27 cellular contexts compared by ENCODE assay signal in genomic region chr9:113176748-113177147, GRCh38.
"Had no signal": no experiment of that assay in that cellular context is flagged by ENCODE, and none has a peak within 500 bp of the region (broad histone marks: within the 10 kb centered on the region; RNA-seq: fewer than 3 reads in every experiment).

No MANE protein-coding gene starts in this region.

- H3K27ac Mint-ChIP-seq: effector memory CD8-positive, alpha-beta T cell; naive thymus-derived CD8-positive, alpha-beta T cell; nephron progenitor cell; stimulated activated memory B cell treated with anti-CD40 and anti-IgM and Interleukin-4, amounts not matched to agents 10 μg/mL and 1 μg/mL and 100 μg/mL, for 72 hours had no signal

- H3K4me1 ChIP-seq: gastrocnemius medialis, psoas muscle, spleen, testis, tibial artery, upper lobe of left lung, uterus had no signal

- H3K9me3 ChIP-seq: gastrocnemius medialis, ovary, psoas muscle, testis, tibial artery, upper lobe of left lung, uterus had no signal

- ATAC-seq: effector memory CD8-positive, alpha-beta T cell; gastrocnemius medialis; left lobe of liver; naive thymus-derived CD8-positive, alpha-beta T cell; psoas muscle; right cardiac atrium; stimulated activated memory B cell treated with anti-CD40 and anti-IgM and Interleukin-4, amounts not matched to agents 10 μg/mL and 1 μg/mL and 100 μg/mL, for 72 hours; stimulated activated naive CD8-positive, alpha-beta T cell treated with anti-CD3 and anti-CD28 coated beads, Interleukin-15, Interleukin-2, amounts not matched to agents 100 U/mL and 50 U/mL, for 24 hours had no signal

- H3K36me3 ChIP-seq: ovary, uterus had no signal

- H3K4me3 Mint-ChIP-seq: effector memory CD8-positive, alpha-beta T cell; naive thymus-derived CD8-positive, alpha-beta T cell; nephron progenitor cell; stimulated activated memory B cell treated with anti-CD40 and anti-IgM and Interleukin-4, amounts not matched to agents 10 μg/mL and 1 μg/mL and 100 μg/mL, for 72 hours had no signal

- H3K27ac ChIP-seq: coronary artery, gastrocnemius medialis, ovary, psoas muscle, skin epidermis, spleen, testis, tibial artery, uterus had no signal

- H3K27me3 ChIP-seq: gastrocnemius medialis, ovary, spleen, testis, tibial artery, upper lobe of left lung, uterus had no signal

- DNase-seq: effector memory CD8-positive, alpha-beta T cell; foreskin fibroblast; gastrocnemius medialis; head of caudate nucleus; kidney; mammary epithelial cell; mesendoderm; midbrain; naive thymus-derived CD8-positive, alpha-beta T cell; nephron progenitor cell; occipital lobe; ovary; posterior cingulate gyrus; psoas muscle; right cardiac atrium; spleen; stimulated activated CD4-positive, alpha-beta T cell treated with anti-CD3 and anti-CD28 coated beads, Interleukin-4, amount 100 ng/mL, for 4 hours; stimulated activated naive CD8-positive, alpha-beta T cell treated with anti-CD3 and anti-CD28 coated beads, Interleukin-15, Interleukin-2, amounts not matched to agents 100 U/mL and 50 U/mL, for 24 hours; substantia nigra; testis; tibial artery; uterus had no signal

- H3K4me3 ChIP-seq: coronary artery, gastrocnemius medialis, ovary, psoas muscle, skin epidermis, spleen, testis, tibial artery, upper lobe of left lung, uterus had no signal

- H3K9me3 Mint-ChIP-seq: nephron progenitor cell had no signal

- H3K27me3 Mint-ChIP-seq: effector memory CD8-positive, alpha-beta T cell; naive thymus-derived CD8-positive, alpha-beta T cell; stimulated activated memory B cell treated with anti-CD40 and anti-IgM and Interleukin-4, amounts not matched to agents 10 μg/mL and 1 μg/mL and 100 μg/mL, for 72 hours had no signal

- H3K4me1 Mint-ChIP-seq: naive thymus-derived CD8-positive, alpha-beta T cell; nephron progenitor cell; stimulated activated memory B cell treated with anti-CD40 and anti-IgM and Interleukin-4, amounts not matched to agents 10 μg/mL and 1 μg/mL and 100 μg/mL, for 72 hours had no signal
